Comparison of ENCODE assay signal across 18 cellular contexts in genomic region chr14:56996721-56997399, GRCh38.
A peak's percentile ranks its signal among the peaks of the same experiment; 100 is the strongest.
DNase-seq lines count a peak whose midpoint lies in the region; ATAC-seq and TF ChIP-seq lines count a peak whose summit lies in the region.
"Had no signal": no experiment of that assay in that cellular context is flagged by ENCODE, and none has a peak within 500 bp of the region (broad histone marks: within the 10 kb centered on the region; RNA-seq: fewer than 3 reads in every experiment).

No MANE protein-coding gene starts in this region.

- H2AK5ac ChIP-seq in trophoblast cell (ENCODE audit: low read length), result no peak overlapping the region

- no peak for TF ChIP-seq CTCF in RWPE1 (conservative IDR thresholded peaks at IDR 0.05; ENCODE audit: low read depth)

- no peaks in the 10 kb centered on the region for H3K79me1 ChIP-seq in trophoblast cell (ENCODE audit: low read length)

- no peak overlapping the region for H2AFZ ChIP-seq in trophoblast cell (ENCODE audit: insufficient read depth, low read length, poor library complexity)

- no peak for ATAC-seq in GM19455 (IDR thresholded peaks at IDR 0.05; ENCODE audit: unreplicated experiment)
- ATAC-seq in HG03432 (IDR thresholded peaks at IDR 0.05; ENCODE audit: unreplicated experiment), result no peak
- no peak for ATAC-seq in GM18502 (IDR thresholded peaks at IDR 0.05; ENCODE audit: poor library complexity, unreplicated experiment)

- H2BK5ac ChIP-seq in trophoblast cell (ENCODE audit: low read depth, low read length, poor library complexity), result no peak overlapping the region

- peak overlapping the region; percentile 18 for H3K4me2 ChIP-seq in trophoblast cell (ENCODE audit: low read length)

- H3K9ac ChIP-seq in trophoblast cell (ENCODE audit: low read length), result no peak overlapping the region

- H3K4me1 ChIP-seq in trophoblast cell (ENCODE audit: control insufficient read depth in 1 of 2, insufficient read depth in 2 of 2, low read length in 2 of 2), result peaks cover 0 to 8% of the 10 kb centered on the region in 2 experiments
- H3K4me1 ChIP-seq: spleen had no signal

- no peak overlapping the region for H4K91ac ChIP-seq in trophoblast cell (ENCODE audit: low read depth, low read length)

- H4K8ac ChIP-seq in trophoblast cell (ENCODE audit: low read depth, low read length), result no peak overlapping the region

- H3K14ac ChIP-seq in trophoblast cell (ENCODE audit: low read length), result no peak overlapping the region

- H2BK12ac ChIP-seq in trophoblast cell (ENCODE audit: low read length), result no peak overlapping the region

- no peak overlapping the region for H3K18ac ChIP-seq in trophoblast cell (ENCODE audit: low read length)

- POLR2A ChIA-PET in RWPE1 (lab: Yijun Ruan, JAX; ENCODE audit: low non-redundant PET), result no interaction called here

- WGBS in trophoblast cell (ENCODE audit: extremely low coverage, insufficient coverage, insufficient read length), result no CpG with 5 or more reads among the region's 10 CpGs

- H3K27ac ChIP-seq in RWPE1 (no peak overlapping the region), trophoblast cell (ENCODE audit: low read depth, low read length) (no peak overlapping the region)
- H3K27ac ChIP-seq: 22Rv1, spleen had no signal

- DNase-seq in DMS79 treated with DMSO at 0.1 percent for 48 hours (lab: John Stamatoyannopoulos, UW) (peak; percentile 41), DMS79 (lab: John Stamatoyannopoulos, UW) (no peak), NCI-H2196 (lab: John Stamatoyannopoulos, UW; ENCODE audit: unreplicated experiment) (peak; percentile 51), RWPE1 (ENCODE audit: low spot score) (peak; percentile 45), trophoblast cell (peak; percentile 66 to 86)
- DNase-seq: activated CD4-positive, alpha-beta memory T cell treated with anti-CD3 and anti-CD28 coated beads, Interleukin-2, amount 10 ng/mL, durations not matched to agents 7 days and 5 days; activated naive CD4-positive, alpha-beta T cell treated with anti-CD3 and anti-CD28 coated beads, Interleukin-2, amount 10 ng/mL, durations not matched to agents 7 days and 5 days; activated T-cell treated with anti-CD3 and anti-CD28 coated beads, Interleukin-2, amount 50 U/mL, for 24 hours; hypothalamus; midbrain; NCI-H2081 treated with DMSO at 0.1 percent for 48 hours; Right ventricle myocardium superior; spleen; T-helper 2 cell had no signal

- H3K9me3 ChIP-seq in trophoblast cell (ENCODE audit: insufficient read depth, low read depth, low read length), result no peaks in the 10 kb centered on the region
- H3K9me3 ChIP-seq: spleen had no signal

- H3K4me3 ChIP-seq in trophoblast cell (ENCODE audit: low read depth, low read length), result no peak overlapping the region
- H3K4me3 ChIP-seq: spleen had no signal

- no peaks in the 10 kb centered on the region for H3K27me3 ChIP-seq in trophoblast cell (ENCODE audit: insufficient read depth, low read length)

- H2BK120ac ChIP-seq in trophoblast cell (ENCODE audit: insufficient read depth, low read length, poor library complexity), result no peak overlapping the region

- no peak overlapping the region for H3K23ac ChIP-seq in trophoblast cell (ENCODE audit: low read length)

- CTCF ChIA-PET in RWPE1 (lab: Yijun Ruan, JAX), result interaction anchor here (0.6 to 0.7 kb wide), 2 partner anchors 236 to 716 kb away, joined by 3 read pairs; no protein-coding TSS in a partner anchor

- no peak overlapping the region for H3K4ac ChIP-seq in trophoblast cell (ENCODE audit: low read depth, low read length)

- no peak overlapping the region for H4K12ac ChIP-seq in trophoblast cell (ENCODE audit: low read depth, low read length)

- no peaks in the 10 kb centered on the region for H3K79me2 ChIP-seq in trophoblast cell (ENCODE audit: control insufficient read depth, insufficient read depth, low read length, poor library complexity)

- no peaks in the 10 kb centered on the region for H3K36me3 ChIP-seq in trophoblast cell (ENCODE audit: control insufficient read depth in 1 of 2, insufficient read depth in 2 of 2, low read length in 2 of 2)
- H3K36me3 ChIP-seq: spleen had no signal
